1 cellular context compared by ENCODE assay signal in genomic region chr1:176141449-176141848, GRCh38.
TF ChIP-seq lines count a peak whose summit lies in the region.

No MANE protein-coding gene starts in this region.

TF ChIP-seq in K562, 482 proteins besides CTCF, POLR2A, EP300 and RAD21 (continued from another document):
- TF ChIP-seq DEAF1 (CRISPR knock-in tag; IDR thresholded peaks at IDR 0.05) (no peak), ZBTB49 (CRISPR knock-in tag; IDR thresholded peaks at IDR 0.05; ENCODE audit: borderline replicate concordance) (no peak), RFX5 (IDR thresholded peaks at IDR 0.05; ENCODE audit: low read depth, low read length) (no peak), NEUROD1 (IDR thresholded peaks at IDR 0.05; ENCODE audit: borderline replicate concordance, low read depth, low read length, partially characterized antibody) (no peak), NR4A1 (CRISPR knock-in tag; IDR thresholded peaks at IDR 0.05) (no peak), NR4A1 (tag; IDR thresholded peaks at IDR 0.05) (no peak), ZNF217 (CRISPR knock-in tag; IDR thresholded peaks at IDR 0.05) (no peak), SNRNP70 (optimal IDR thresholded peaks at IDR 0.05; ENCODE audit: low read depth, low read length) (no peak), ARNT (IDR thresholded peaks at IDR 0.05) (no peak), DIDO1 (tag; IDR thresholded peaks at IDR 0.05; ENCODE audit: low read depth) (no peak), TEAD4 (IDR thresholded peaks at IDR 0.05; ENCODE audit: low read length) (peak; percentile 36; the same call in 1 of the 2 replicates), TEAD4 (CRISPR knock-in tag; IDR thresholded peaks at IDR 0.05; ENCODE audit: borderline replicate concordance) (no peak), ZNF77 (CRISPR knock-in tag; IDR thresholded peaks at IDR 0.05) (no peak), ZNF121 (CRISPR knock-in tag; conservative IDR thresholded peaks at IDR 0.05) (peak; percentile 21; the same call in 1 of the 2 replicates), LARP7 (IDR thresholded peaks at IDR 0.05) (no peak), MLLT1 (IDR thresholded peaks at IDR 0.05) (no peak), ZNF707 (CRISPR knock-in tag; conservative IDR thresholded peaks at IDR 0.05) (no peak), ZNF134 (CRISPR knock-in tag; conservative IDR thresholded peaks at IDR 0.05) (no peak), RB1 (IDR thresholded peaks at IDR 0.05; ENCODE audit: low read depth) (no peak), ZFP36 (IDR thresholded peaks at IDR 0.05; ENCODE audit: low read depth, low read length, partially characterized antibody) (no peak), POLR2H (tag; IDR thresholded peaks at IDR 0.05; ENCODE audit: low read depth) (no peak), MAZ (CRISPR knock-in tag; conservative IDR thresholded peaks at IDR 0.05 in 1 of 2, IDR thresholded peaks at IDR 0.05 in 1 of 2) (no peak), GATAD2A (IDR thresholded peaks at IDR 0.05) (no peak), TRIM24 (IDR thresholded peaks at IDR 0.05) (no peak), MTA2 (IDR thresholded peaks at IDR 0.05; ENCODE audit: low read depth) (peak; percentile 10; the same call in 1 of the 2 replicates), ATF4 (CRISPR knock-in tag; IDR thresholded peaks at IDR 0.05) (no peak), ZNF165 (CRISPR knock-in tag; IDR thresholded peaks at IDR 0.05; ENCODE audit: borderline replicate concordance) (no peak), ZC3H4 (CRISPR knock-in tag; IDR thresholded peaks at IDR 0.05; ENCODE audit: borderline replicate concordance) (no peak), UBTF (IDR thresholded peaks at IDR 0.05; ENCODE audit: borderline replicate concordance in 1 of 2, low read depth in 2 of 2, low read length in 2 of 2) (no peak), BACH1 (tag; IDR thresholded peaks at IDR 0.05) (no peak), RBM34 (IDR thresholded peaks at IDR 0.05; ENCODE audit: borderline replicate concordance, insufficient read depth, low read length) (no peak), TAF7 (tag; IDR thresholded peaks at IDR 0.05) (no peak), TSC22D4 (tag; IDR thresholded peaks at IDR 0.05) (no peak), E2F5 (CRISPR knock-in tag; IDR thresholded peaks at IDR 0.05) (no peak), RBM14 (IDR thresholded peaks at IDR 0.05; ENCODE audit: borderline replicate concordance, insufficient read depth, low read depth, low read length) (no peak), ZNF561 (CRISPR knock-in tag; conservative IDR thresholded peaks at IDR 0.05) (no peak), TAL1 (IDR thresholded peaks at IDR 0.05) (peak; percentile 30; the same call in 1 of the 2 replicates)
TF ChIP-seq in K562: peak in this region for 5.
